20 cellular contexts compared by ENCODE assay signal in genomic region chr2:121502246-121502645, GRCh38. TPM values are rescaled to one million over a fixed set of nuclear protein-coding genes. Genes with fewer than 3 reads are reported as not detected.
A peak's percentile ranks its signal among the peaks of the same experiment; 100 is the strongest.
DNase-seq lines count a peak whose midpoint lies in the region; ATAC-seq, FAIRE-seq and TF ChIP-seq lines count a peak whose summit lies in the region.
"Had no signal": no experiment of that assay in that cellular context is flagged by ENCODE, and none has a peak within 500 bp of the region (broad histone marks: within the 10 kb centered on the region; RNA-seq: fewer than 3 reads in every experiment).

No MANE protein-coding gene starts in this region.

- H3K79me2 ChIP-seq in keratinocyte (ENCODE audit: control insufficient read depth, insufficient read depth, low read length) = peaks cover 33% of the 10 kb centered on the region

- H3K4me3 ChIP-seq in AG04450 (ENCODE audit: low read depth, low read length) = no peak overlapping the region
- no peak overlapping the region for H3K4me3 ChIP-seq in choroid plexus epithelial cell (ENCODE audit: low read depth, low read length)
- peak overlapping the region in 1 of 3 experiments; percentile 12 for H3K4me3 ChIP-seq in keratinocyte (ENCODE audit: control insufficient read depth in 2 of 3, extremely low read depth in 1 of 3, insufficient read depth in 2 of 3, low read depth in 1 of 3, low read length in 3 of 3)
- H3K4me3 ChIP-seq: lower lobe of right lung had no signal

- H2AFZ ChIP-seq in keratinocyte (ENCODE audit: control insufficient read depth, low read length) = no peak overlapping the region

- H3K27ac ChIP-seq in AG04450 (ENCODE audit: low read depth, low read length) (peak overlapping the region; percentile 60), keratinocyte (ENCODE audit: control insufficient read depth, insufficient read depth, low read length) (peak overlapping the region; percentile 97)
- H3K27ac ChIP-seq: lower lobe of right lung had no signal

- CTCF ChIA-PET in AG04450 (lab: Charles Lee) = no interaction called here

- H3K9me3 ChIP-seq in AG04450 (ENCODE audit: control insufficient read depth, insufficient read depth, low read length) = no peaks in the 10 kb centered on the region
- H3K9me3 ChIP-seq in keratinocyte (ENCODE audit: control insufficient read depth, low read depth, low read length) = no peaks in the 10 kb centered on the region
- H3K9me3 ChIP-seq: lower lobe of right lung had no signal

- peak overlapping the region; percentile 79 for H3K4me2 ChIP-seq in keratinocyte (ENCODE audit: control insufficient read depth, extremely low read depth, insufficient read depth, low read depth, low read length)

- no peaks in the 10 kb centered on the region for H3K9me1 ChIP-seq in keratinocyte (ENCODE audit: control insufficient read depth, extremely low read depth, insufficient read depth, low read length)

- no peaks in the 10 kb centered on the region for H4K20me1 ChIP-seq in keratinocyte (ENCODE audit: control insufficient read depth, extremely low read depth, insufficient read depth, low read length)

- H3K4me1 ChIP-seq in keratinocyte (ENCODE audit: control insufficient read depth, extremely low read depth, insufficient read depth, low read length) = peaks cover 72% of the 10 kb centered on the region
- H3K4me1 ChIP-seq: lower lobe of right lung had no signal

- POLR2A ChIA-PET in AG04450 (lab: Yijun Ruan, JAX) = no interaction called here

- H3K36me3 ChIP-seq in keratinocyte (ENCODE audit: control insufficient read depth in 2 of 2, extremely low read depth in 1 of 2, insufficient read depth in 2 of 2, low read length in 2 of 2) = peaks cover 2 to 8% of the 10 kb centered on the region in 2 experiments

- no peak for ATAC-seq in HG03432 (IDR thresholded peaks at IDR 0.05; ENCODE audit: unreplicated experiment)
- no peak for ATAC-seq in GM18517 (IDR thresholded peaks at IDR 0.05; ENCODE audit: unreplicated experiment)
- no peak for ATAC-seq in GM19452 (IDR thresholded peaks at IDR 0.05; ENCODE audit: unreplicated experiment)
- ATAC-seq in HG02970 (IDR thresholded peaks at IDR 0.05; ENCODE audit: low FRiP score, unreplicated experiment) = no peak
- ATAC-seq: activated T-cell treated with anti-CD3 and anti-CD28 coated beads, Interleukin-2, amount 50 U/mL, for 4 hours; lower lobe of right lung had no signal

- no peaks in the 10 kb centered on the region for H3K27me3 ChIP-seq in AG04450 (ENCODE audit: control insufficient read depth, insufficient read depth, low read length)
- no peaks in the 10 kb centered on the region for H3K27me3 ChIP-seq in keratinocyte (ENCODE audit: control insufficient read depth, extremely low read depth, insufficient read depth, low read length)

- no peak for DNase-seq in AG04450 (ENCODE audit: low read depth, low spot score)
- peak; percentile 55 for DNase-seq in NCI-H226
- DNase-seq in choroid plexus epithelial cell (ENCODE audit: low read depth) = peak; percentile 85
- DNase-seq in keratinocyte (ENCODE audit: low read depth, low spot score) = no peak
- DNase-seq: ACHN; activated CD4-positive, alpha-beta T cell treated with anti-CD3 and anti-CD28 coated beads, Interleukin-2, amount 10 ng/mL, durations not matched to agents 7 days and 5 days; activated T-cell treated with anti-CD3 and anti-CD28 coated beads, Interleukin-2, amount 50 U/mL, for 4 hours; anterior cingulate cortex; effector CD4-positive, alpha-beta T cell; hippocampal formation; lower lobe of right lung; NCI-H1417 treated with DMSO at 0.1 percent for 48 hours; NCI-H510A treated with DMSO at 0.1 percent for 48 hours; occipital lobe; stimulated activated CD4-positive, alpha-beta T cell treated with anti-CD3 and anti-CD28 coated beads, Interleukin-12 subunit alpha, Interleukin-12 subunit beta, amount 100 ng/mL, for 4 hours had no signal

- dilution Hi-C loops in keratinocyte (cut with MboI; ENCODE audit: extremely low pct_ligation_motif_present, low sequenced_read_pairs) = no loop called here

- TF ChIP-seq CTCF in AG04450 (IDR thresholded peaks at IDR 0.05; ENCODE audit: low read depth, low read length) = no peak
- no peak for TF ChIP-seq CTCF in choroid plexus epithelial cell (conservative IDR thresholded peaks at IDR 0.05; ENCODE audit: low read depth, low read length)
- no peak for TF ChIP-seq CTCF in keratinocyte (optimal IDR thresholded peaks at IDR 0.05 in 1 of 3, IDR thresholded peaks at IDR 0.05 in 1 of 3, conservative IDR thresholded peaks at IDR 0.05 in 1 of 3; ENCODE audit: extremely low read depth in 1 of 3, insufficient read depth in 2 of 3, low read length in 3 of 3)

- H3K9ac ChIP-seq in keratinocyte (ENCODE audit: control insufficient read depth, extremely low read depth, insufficient read depth, low read length) = peak overlapping the region; percentile 65

- peak; percentile 95 for FAIRE-seq in keratinocyte (lab: Jason Lieb, UNC)

RNA-seq across cellular contexts. Expression of gene RNU4ATAC, which starts 28.4 kb away (rescaled TPM):
- polyA plus RNA-seq in AG04450 (2011; rRNA removed) = not detected in 2 replicates
- polyA minus RNA-seq in AG04450 (2011; rRNA and poly(A)+ RNA removed) = under 0.01 TPM in 2 replicates
- polyA plus RNA-seq in keratinocyte = not detected in 3 replicates
- polyA plus RNA-seq in keratinocyte (2011; ENCODE audit: low read depth) = not detected
- not detected in 2 replicates for polyA plus RNA-seq in keratinocyte (2011; cell fraction: cytosol; rRNA removed)
- polyA plus RNA-seq in keratinocyte (2011; cell fraction: nucleus; rRNA removed) = not detected in 2 replicates
- polyA plus RNA-seq in keratinocyte (2012; ENCODE audit: low replicate concordance) = not detected in 2 replicates
- under 0.01 TPM in 3 replicates for polyA minus RNA-seq in keratinocyte
- 1,401 TPM for polyA minus RNA-seq in keratinocyte (2011; cell fraction: cytosol; rRNA and poly(A)+ RNA removed)
- under 0.01 TPM in 2 replicates for polyA minus RNA-seq in keratinocyte (2011; cell fraction: nucleus; rRNA and poly(A)+ RNA removed)
- polyA plus RNA-seq: thymus had no signal

Comparison
In these comparisons a context has a peak if more than half of its experiments do, and no peak if none do; other contexts are left out.
1. DNase-seq: peak in NCI-H226 (single experiment) and choroid plexus epithelial cell (single experiment); none in AG04450 (single experiment) and keratinocyte (single experiment).